Comparison of ENCODE assay signal across 7 cellular contexts in genomic region chr17:42531455-42532354, GRCh38. TPM values are rescaled to one million over a fixed set of nuclear protein-coding genes. Genes with fewer than 3 reads are reported as not detected.
DNase-seq lines count a peak whose midpoint lies in the region; ATAC-seq and TF ChIP-seq lines count a peak whose summit lies in the region.

No MANE protein-coding gene starts in this region.

- H3K4me3 ChIP-seq in GM12875 (ENCODE audit: low read depth, low read length) (peak overlapping the region; percentile 48), colonic mucosa (peak overlapping the region; percentile 33)

- H3K27ac Mint-ChIP-seq in activated B cell treated with CpG ODN at 0.5 μM for 24 hours, result peak overlapping the region; percentile 63

- intact Hi-C loops in activated B cell treated with CpG ODN at 0.5 μM for 24 hours (cut with micrococcal nuclease), result no loop called here
- intact Hi-C loops in colonic mucosa (cut with DNase I), result no loop called here

- H3K9ac ChIP-seq in colonic mucosa (ENCODE audit: low read depth in 2 of 2, low read length in 2 of 2), result peak overlapping the region; percentile 58 to 70

- TF ChIP-seq CTCF in GM12875 (IDR thresholded peaks at IDR 0.05; ENCODE audit: borderline replicate concordance, insufficient read depth, low read depth, low read length) (peak; percentile 59), activated B cell treated with CpG ODN at 0.5 μM for 24 hours (IDR thresholded peaks at IDR 0.05) (no peak), colonic mucosa (IDR thresholded peaks at IDR 0.05) (peak; percentile 14)

- H3K9me3 ChIP-seq in colonic mucosa, result no peaks in the 10 kb centered on the region

- H3K27ac ChIP-seq in colonic mucosa, result peak overlapping the region; percentile 77

- no peaks in the 10 kb centered on the region for H3K36me3 ChIP-seq in colonic mucosa

- DNase-seq in NCI-H1105 treated with DMSO at 0.1 percent for 48 hours (lab: John Stamatoyannopoulos, UW) (peak; percentile 39), activated B cell treated with CpG ODN at 0.5 μM for 24 hours (peak; percentile 57), colonic mucosa (peak; percentile 74), left lobe of liver (ENCODE audit: low spot score) (peak; percentile 70)
- peak; percentile 20 to 48 for DNase-seq in stimulated activated CD4-positive, alpha-beta T cell treated with anti-CD3 and anti-CD28 coated beads, Interleukin-4, amount 100 ng/mL, for 4 hours

- H3K4me1 Mint-ChIP-seq in activated B cell treated with CpG ODN at 0.5 μM for 24 hours, result peaks cover 42% of the 10 kb centered on the region

- CTCF ChIA-PET in activated B cell treated with CpG ODN at 0.5 μM for 24 hours (lab: Charles Lee), result no interaction called here

- POLR2A ChIA-PET in activated B cell treated with CpG ODN at 0.5 μM for 24 hours (lab: Charles Lee), result interaction anchor here (0.6 to 1.7 kb wide), 8 partner anchors 9 to 284 kb away, joined by 3 to 10 read pairs (median 6); partner anchors contain the start of gene STAT3

- H3K4me3 Mint-ChIP-seq in activated B cell treated with CpG ODN at 0.5 μM for 24 hours, result peak overlapping the region; percentile 83

- no peaks in the 10 kb centered on the region for H3K27me3 Mint-ChIP-seq in activated B cell treated with CpG ODN at 0.5 μM for 24 hours

- no peaks in the 10 kb centered on the region for H3K4me1 ChIP-seq in colonic mucosa

- H3K27me3 ChIP-seq in colonic mucosa, result no peaks in the 10 kb centered on the region

- no peaks in the 10 kb centered on the region for H3K9me3 Mint-ChIP-seq in activated B cell treated with CpG ODN at 0.5 μM for 24 hours

- ATAC-seq in activated B cell treated with CpG ODN at 0.5 μM for 24 hours (ENCODE audit: low read depth), result peak; percentile 15
- ATAC-seq in left lobe of liver, result peak; percentile 40
- ATAC-seq in HG02623 (IDR thresholded peaks at IDR 0.05; ENCODE audit: unreplicated experiment), result no peak

- no peaks in the 10 kb centered on the region for H3K36me3 Mint-ChIP-seq in activated B cell treated with CpG ODN at 0.5 μM for 24 hours (ENCODE audit: low read depth)

RNA-seq across cellular contexts. Expression of gene NAGLU, which starts 4.3 kb away (rescaled TPM):
- 27.8 and 33.9 TPM in 2 replicates for total RNA-seq in activated B cell treated with CpG ODN at 0.5 μM for 24 hours
- 10 to 100 TPM; 27.8 to 38.6 TPM for total RNA-seq in colonic mucosa
- total RNA-seq in left lobe of liver, result 44.4 TPM

RNA-seq across cellular contexts. Expression of gene HSD17B1, which starts 21.0 kb away (rescaled TPM):
- 0.86 and 1.2 TPM in 2 replicates for total RNA-seq in activated B cell treated with CpG ODN at 0.5 μM for 24 hours
- 1 to 10 TPM in 1 of 2 donors, under 1 TPM in 1; 0.88 to 1.7 TPM for total RNA-seq in colonic mucosa
- 1.3 TPM for total RNA-seq in left lobe of liver

RNA-seq across cellular contexts. Expression of gene COASY, which starts 30.2 kb away (rescaled TPM):
- 82.4 and 94.9 TPM in 2 replicates for total RNA-seq in activated B cell treated with CpG ODN at 0.5 μM for 24 hours
- 100 to 1,000 TPM in 1 of 2 donors, 10 to 100 TPM in 1; 94.2 to 176 TPM for total RNA-seq in colonic mucosa
- 78.8 TPM for total RNA-seq in left lobe of liver

RNA-seq across cellular contexts. Expression of gene MLX, which starts 35.2 kb away (rescaled TPM):
- 53.4 and 59.7 TPM in 2 replicates for total RNA-seq in activated B cell treated with CpG ODN at 0.5 μM for 24 hours
- 10 to 100 TPM; 79.6 to 83.0 TPM for total RNA-seq in colonic mucosa
- total RNA-seq in left lobe of liver, result 38.7 TPM

RNA-seq across cellular contexts. Expression of gene PSMC3IP, which starts 45.8 kb away (rescaled TPM):
- 9.0 and 10.8 TPM in 2 replicates for total RNA-seq in activated B cell treated with CpG ODN at 0.5 μM for 24 hours
- 10 to 100 TPM in 1 of 2 donors, 1 to 10 TPM in 1; 2.2 to 11.6 TPM for total RNA-seq in colonic mucosa
- total RNA-seq in left lobe of liver, result 0.65 TPM
